1 cellular context compared by ENCODE assay signal in the genomic region with DNA sequence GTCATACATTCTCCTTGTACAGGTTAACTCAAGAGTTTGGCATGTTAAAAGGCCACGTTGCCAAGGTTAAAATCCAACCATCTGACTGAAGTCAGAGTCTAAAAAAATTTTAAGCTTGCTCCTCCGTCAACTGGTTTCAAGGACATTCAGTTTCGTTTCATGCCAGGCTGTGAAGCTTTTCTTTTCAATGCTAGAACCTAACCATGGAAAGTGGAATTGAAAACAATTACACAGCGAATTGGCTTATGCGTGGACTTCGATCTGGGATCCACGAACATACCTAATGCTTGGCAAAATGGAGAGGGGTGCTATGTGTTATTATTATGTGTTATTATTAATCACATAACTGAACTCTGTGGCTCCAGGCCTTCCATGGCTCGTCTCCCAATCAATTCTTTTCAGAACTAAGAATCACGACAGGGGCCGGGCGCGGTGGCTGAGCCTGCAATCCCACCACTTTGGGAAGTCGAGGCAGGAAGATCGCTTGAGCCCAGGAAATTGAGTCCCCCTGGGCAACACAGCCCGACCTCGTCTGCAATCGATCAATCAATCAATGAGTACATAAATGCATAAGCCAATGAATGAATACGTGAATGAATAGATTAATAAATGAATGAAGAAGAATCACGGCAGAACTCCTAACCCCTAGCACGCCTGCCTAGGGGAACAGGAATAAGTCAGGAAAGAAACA.
A peak's percentile ranks its signal among the peaks of the same experiment; 100 is the strongest.
TF ChIP-seq lines count a peak whose summit lies in the region.

No MANE protein-coding gene starts in this region.

TF ChIP-seq in IMR-90, 13 proteins besides CTCF, POLR2A, EP300 and RAD21:
- TF ChIP-seq CHD1 (IDR thresholded peaks at IDR 0.05; ENCODE audit: low read depth, low read length) (peak; percentile 93; the same call in 1 of the 2 replicates), RFX5 (IDR thresholded peaks at IDR 0.05; ENCODE audit: low read depth, low read length) (no peak)
